In genomic region chr12:53005986-53006809, GRCh38 we compare ENCODE assay signal across 8 cellular contexts. TPM values are rescaled to one million over a fixed set of nuclear protein-coding genes. Genes with fewer than 3 reads are reported as not detected.
DNase-seq lines count a peak whose midpoint lies in the region; ATAC-seq lines count a peak whose summit lies in the region.

Gene EIF4B (plus strand): TSS chr12:53006456. CDS start chr12:53006484, 28 bp downstream.

- peak within 1 kb of the TSS; percentile 98 for H3K4me3 ChIP-seq in H7 (ENCODE audit: insufficient read depth, low read depth, low read length)

- peak within 1 kb of the TSS; percentile 97 for H3K4me3 Mint-ChIP-seq in natural killer cell treated with Interleukin-12 subunit alpha and Interleukin-12 subunit beta and Interleukin-15 and Interleukin-18, amount 100 ng/mL, for 72 hours

- H3K27me3 Mint-ChIP-seq in natural killer cell treated with Interleukin-12 subunit alpha and Interleukin-12 subunit beta and Interleukin-15 and Interleukin-18, amount 100 ng/mL, for 72 hours, result no peaks in the 10 kb centered on the region

- H3K9me3 Mint-ChIP-seq in natural killer cell treated with Interleukin-12 subunit alpha and Interleukin-12 subunit beta and Interleukin-15 and Interleukin-18, amount 100 ng/mL, for 72 hours, result no peaks in the 10 kb centered on the region

- DNase-seq in ELF-1 (ENCODE audit: low read depth, low spot score), result peak; percentile 100
- peak; percentile 96 for DNase-seq in H7
- DNase-seq in M059J (ENCODE audit: low read depth), result peak; percentile 99
- peak; percentile 99 for DNase-seq in SHP77 (lab: John Stamatoyannopoulos, UW)
- peak; percentile 100 for DNase-seq in activated effector memory CD4-positive, alpha-beta T cell treated with Interleukin-2 at 50 U/mL for 16 hours
- peak; percentile 99 for DNase-seq in fibroblast of peridontal ligament (ENCODE audit: extremely low read depth)
- peak; percentile 100 for DNase-seq in natural killer cell treated with Interleukin-12 subunit alpha and Interleukin-12 subunit beta and Interleukin-15 and Interleukin-18, amount 100 ng/mL, for 72 hours (ENCODE audit: low spot score)
- peak; percentile 99 for DNase-seq in stimulated activated naive CD8-positive, alpha-beta T cell treated with anti-CD3 and anti-CD28 coated beads, Interleukin-15, Interleukin-2, amounts not matched to agents 100 U/mL and 50 U/mL, for 24 hours

- peaks cover 30 to 35% of the 10 kb centered on the region in 2 donors for H3K4me1 Mint-ChIP-seq in natural killer cell treated with Interleukin-12 subunit alpha and Interleukin-12 subunit beta and Interleukin-15 and Interleukin-18, amount 100 ng/mL, for 72 hours (ENCODE audit: low read depth in 2 of 2)

- peak within 1 kb of the TSS; percentile 99 for H3K27ac Mint-ChIP-seq in natural killer cell treated with Interleukin-12 subunit alpha and Interleukin-12 subunit beta and Interleukin-15 and Interleukin-18, amount 100 ng/mL, for 72 hours

- H3K36me3 Mint-ChIP-seq in natural killer cell treated with Interleukin-12 subunit alpha and Interleukin-12 subunit beta and Interleukin-15 and Interleukin-18, amount 100 ng/mL, for 72 hours, result peaks cover 18% of the 10 kb centered on the region

- H3K27me3 ChIP-seq in H7 (ENCODE audit: control insufficient read depth, insufficient read depth, low read length), result no peaks in the 10 kb centered on the region

- ATAC-seq in natural killer cell treated with Interleukin-12 subunit alpha and Interleukin-12 subunit beta and Interleukin-15 and Interleukin-18, amount 100 ng/mL, for 72 hours, result peak; percentile 96 to 97
- peak; percentile 94 for ATAC-seq in stimulated activated naive CD8-positive, alpha-beta T cell treated with anti-CD3 and anti-CD28 coated beads, Interleukin-15, Interleukin-2, amounts not matched to agents 100 U/mL and 50 U/mL, for 24 hours

- peaks cover 5% of the 10 kb centered on the region for H3K36me3 ChIP-seq in H7 (replicated peaks; ENCODE audit: control insufficient read depth, insufficient read depth, low read length)

RNA-seq across cellular contexts. Expression of gene EIF4B, which starts in this region (rescaled TPM):
- total RNA-seq in H7 (2014; rRNA removed; shearing (Covaris generic)), result 581 and 770 TPM in 2 replicates
- total RNA-seq in M059J (2014; rRNA removed; shearing (Covaris generic)), result 248 and 279 TPM in 2 replicates
- total RNA-seq in natural killer cell treated with Interleukin-12 subunit alpha and Interleukin-12 subunit beta and Interleukin-15 and Interleukin-18, amount 100 ng/mL, for 72 hours, result 100 to 1,000 TPM; 340 to 372 TPM

Comparison
In these comparisons a context has a peak if more than half of its experiments do, and no peak if none do; other contexts are left out.
1. Peak in every context shown above with its lines: DNase-seq, ATAC-seq and H3K4me3 ChIP-seq.